8 cellular contexts compared by ENCODE assay signal in genomic region chr17:43720311-43721060, GRCh38. TPM values are rescaled to one million over a fixed set of nuclear protein-coding genes. Genes with fewer than 3 reads are reported as not detected.
A peak's percentile ranks its signal among the peaks of the same experiment; 100 is the strongest.
DNase-seq lines count a peak whose midpoint lies in the region; ATAC-seq and TF ChIP-seq lines count a peak whose summit lies in the region.

No MANE protein-coding gene starts in this region.

- H3K4me1 ChIP-seq in ectodermal cell (ENCODE audit: control insufficient read depth, insufficient read depth, low read length) (peaks cover 17% of the 10 kb centered on the region), lower lobe of right lung (peaks cover 8% of the 10 kb centered on the region)

- H3K27ac ChIP-seq in ectodermal cell (ENCODE audit: insufficient read depth, low read depth, low read length, poor library complexity, severe bottlenecking) (peak overlapping the region; percentile 89), lower lobe of right lung (peak overlapping the region; percentile 96)

- ATAC-seq in GM19455 (IDR thresholded peaks at IDR 0.05; ENCODE audit: unreplicated experiment) (peak; percentile 80), lower lobe of right lung (peak; percentile 96 to 99)

- WGBS in ectodermal cell, 2 experiments, result 3 to 4% methylated on average over 64 of the region's 64 CpGs

- H3K27me3 ChIP-seq in ectodermal cell (ENCODE audit: control insufficient read depth, insufficient read depth, low read length, poor library complexity, severe bottlenecking), result peaks cover 25% of the 10 kb centered on the region
- no peaks in the 10 kb centered on the region for H3K27me3 ChIP-seq in lower lobe of right lung (ENCODE audit: low read depth)

- intact Hi-C loops in lower lobe of right lung (cut with DNase I), result no loop called here

- peak in 13 of 14 donors; percentile 45 to 87 (median 70) for DNase-seq in C1 segment of cervical spinal cord (lab: John Stamatoyannopoulos, UW)
- peak; percentile 53 to 54 for DNase-seq in NCI-H1930 (lab: John Stamatoyannopoulos, UW)
- DNase-seq in activated CD8-positive, alpha-beta memory T cell treated with anti-CD3 and anti-CD28 coated beads for 1 hour (ENCODE audit: extremely low read depth in 1 of 2, low read depth in 1 of 2), result peak; percentile 41 to 46
- peak; percentile 87 for DNase-seq in lower lobe of right lung
- DNase-seq in stimulated activated CD4-positive, alpha-beta T cell treated with anti-CD3 and anti-CD28 coated beads, Interleukin-4, amount 100 ng/mL, for 48 hours (ENCODE audit: low read depth in 2 of 2), result peak; percentile 69 to 72
- no peak for DNase-seq in NCI-H526 treated with DMSO at 0.1 percent for 48 hours (lab: John Stamatoyannopoulos, UW)

- H3K36me3 ChIP-seq in ectodermal cell (ENCODE audit: control insufficient read depth, insufficient read depth, low read length) (no peaks in the 10 kb centered on the region), lower lobe of right lung (no peaks in the 10 kb centered on the region)

- TF ChIP-seq CTCF in lower lobe of right lung (IDR thresholded peaks at IDR 0.05), result no peak

- peak overlapping the region; percentile 49 for H3K4me3 ChIP-seq in ectodermal cell (ENCODE audit: insufficient read depth, low read depth, low read length)
- H3K4me3 ChIP-seq in lower lobe of right lung, result peak overlapping the region; percentile 77

- H3K9me3 ChIP-seq in ectodermal cell (ENCODE audit: control insufficient read depth, low read length) (no peaks in the 10 kb centered on the region), lower lobe of right lung (no peaks in the 10 kb centered on the region)

RNA-seq across cellular contexts. Expression of gene SOST, which starts 38.1 kb away (rescaled TPM):
- 0.39 TPM for polyA plus RNA-seq in ectodermal cell (2013, experiment 1 of 4)
- 0.48 TPM for polyA plus RNA-seq in ectodermal cell (2013, experiment 2 of 4)
- polyA plus RNA-seq in ectodermal cell (2013, experiment 3 of 4), result 0.48 TPM
- 0.85 TPM for polyA plus RNA-seq in ectodermal cell (2013, experiment 4 of 4)
- not detected for total RNA-seq in lower lobe of right lung

RNA-seq across cellular contexts. Expression of gene DUSP3, which starts 58.3 kb away (rescaled TPM):
- 32.6 TPM for polyA plus RNA-seq in ectodermal cell (2013, experiment 1 of 4)
- 27.7 TPM for polyA plus RNA-seq in ectodermal cell (2013, experiment 2 of 4)
- polyA plus RNA-seq in ectodermal cell (2013, experiment 3 of 4), result 21.7 TPM
- 26.8 TPM for polyA plus RNA-seq in ectodermal cell (2013, experiment 4 of 4)
- total RNA-seq in lower lobe of right lung, result 92.9 TPM

RNA-seq across cellular contexts. Expression of gene MEOX1, which starts 58.8 kb away (rescaled TPM):
- polyA plus RNA-seq in ectodermal cell (2013, experiment 1 of 4), result 4.1 TPM
- 3.5 TPM for polyA plus RNA-seq in ectodermal cell (2013, experiment 2 of 4)
- polyA plus RNA-seq in ectodermal cell (2013, experiment 3 of 4), result 2.1 TPM
- polyA plus RNA-seq in ectodermal cell (2013, experiment 4 of 4), result 1.9 TPM
- total RNA-seq in lower lobe of right lung, result 0.86 TPM

RNA-seq across cellular contexts. Expression of gene CFAP97D1, which starts 59.7 kb away (rescaled TPM):
- polyA plus RNA-seq in ectodermal cell (2013, experiment 1 of 4), result not detected
- polyA plus RNA-seq in ectodermal cell (2013, experiment 2 of 4), result not detected
- not detected for polyA plus RNA-seq in ectodermal cell (2013, experiment 3 of 4)
- polyA plus RNA-seq in ectodermal cell (2013, experiment 4 of 4), result not detected
- total RNA-seq in lower lobe of right lung, result not detected
